Comparison of ENCODE assay signal across 1 cellular context in the genomic region with DNA sequence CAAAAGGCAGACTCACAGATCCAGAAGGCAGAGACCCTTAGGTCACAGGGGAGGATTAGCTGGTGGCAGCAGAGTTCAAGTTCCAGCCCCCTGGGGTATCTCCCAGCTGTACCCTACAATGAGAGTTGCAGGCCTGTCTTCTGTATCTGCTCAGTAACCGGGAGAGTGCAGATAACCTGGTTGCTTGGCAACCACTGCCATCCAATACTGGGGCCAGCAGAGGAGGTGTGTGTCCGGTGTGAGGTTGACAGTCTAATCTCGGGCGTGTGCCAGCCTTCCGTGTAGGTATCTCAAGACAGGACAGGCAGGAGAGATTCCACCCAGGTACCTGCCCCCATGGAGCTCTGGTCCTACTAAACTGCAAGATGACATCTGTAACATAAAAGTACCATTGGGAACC.
TF ChIP-seq lines count a peak whose summit lies in the region.

No MANE protein-coding gene starts in this region.

TF ChIP-seq in neural cell, 6 proteins besides CTCF, POLR2A, EP300 and RAD21:
- TF ChIP-seq, protein P1, sequence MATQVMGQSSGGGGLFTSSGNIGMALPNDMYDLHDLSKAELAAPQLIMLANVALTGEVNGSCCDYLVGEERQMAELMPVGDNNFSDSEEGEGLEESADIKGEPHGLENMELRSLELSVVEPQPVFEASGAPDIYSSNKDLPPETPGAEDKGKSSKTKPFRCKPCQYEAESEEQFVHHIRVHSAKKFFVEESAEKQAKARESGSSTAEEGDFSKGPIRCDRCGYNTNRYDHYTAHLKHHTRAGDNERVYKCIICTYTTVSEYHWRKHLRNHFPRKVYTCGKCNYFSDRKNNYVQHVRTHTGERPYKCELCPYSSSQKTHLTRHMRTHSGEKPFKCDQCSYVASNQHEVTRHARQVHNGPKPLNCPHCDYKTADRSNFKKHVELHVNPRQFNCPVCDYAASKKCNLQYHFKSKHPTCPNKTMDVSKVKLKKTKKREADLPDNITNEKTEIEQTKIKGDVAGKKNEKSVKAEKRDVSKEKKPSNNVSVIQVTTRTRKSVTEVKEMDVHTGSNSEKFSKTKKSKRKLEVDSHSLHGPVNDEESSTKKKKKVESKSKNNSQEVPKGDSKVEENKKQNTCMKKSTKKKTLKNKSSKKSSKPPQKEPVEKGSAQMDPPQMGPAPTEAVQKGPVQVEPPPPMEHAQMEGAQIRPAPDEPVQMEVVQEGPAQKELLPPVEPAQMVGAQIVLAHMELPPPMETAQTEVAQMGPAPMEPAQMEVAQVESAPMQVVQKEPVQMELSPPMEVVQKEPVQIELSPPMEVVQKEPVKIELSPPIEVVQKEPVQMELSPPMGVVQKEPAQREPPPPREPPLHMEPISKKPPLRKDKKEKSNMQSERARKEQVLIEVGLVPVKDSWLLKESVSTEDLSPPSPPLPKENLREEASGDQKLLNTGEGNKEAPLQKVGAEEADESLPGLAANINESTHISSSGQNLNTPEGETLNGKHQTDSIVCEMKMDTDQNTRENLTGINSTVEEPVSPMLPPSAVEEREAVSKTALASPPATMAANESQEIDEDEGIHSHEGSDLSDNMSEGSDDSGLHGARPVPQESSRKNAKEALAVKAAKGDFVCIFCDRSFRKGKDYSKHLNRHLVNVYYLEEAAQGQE (IDR thresholded peaks at IDR 0.05; ENCODE audit: borderline replicate concordance), result no peak
- TF ChIP-seq SMC3 (conservative IDR thresholded peaks at IDR 0.05; ENCODE audit: poor library complexity), result no peak
- no peak for TF ChIP-seq MXI1 (conservative IDR thresholded peaks at IDR 0.05; ENCODE audit: poor library complexity, severe bottlenecking)
- TF ChIP-seq TAF1 (IDR thresholded peaks at IDR 0.05; ENCODE audit: low read depth), result no peak
- TF ChIP-seq POLR2AphosphoS5 (IDR thresholded peaks at IDR 0.05), result no peak
- no peak for TF ChIP-seq EZH2 (IDR thresholded peaks at IDR 0.05; ENCODE audit: borderline replicate concordance, insufficient read depth, low read length, poor library complexity, severe bottlenecking)
